8 cellular contexts compared by ENCODE assay signal in the genomic region with DNA sequence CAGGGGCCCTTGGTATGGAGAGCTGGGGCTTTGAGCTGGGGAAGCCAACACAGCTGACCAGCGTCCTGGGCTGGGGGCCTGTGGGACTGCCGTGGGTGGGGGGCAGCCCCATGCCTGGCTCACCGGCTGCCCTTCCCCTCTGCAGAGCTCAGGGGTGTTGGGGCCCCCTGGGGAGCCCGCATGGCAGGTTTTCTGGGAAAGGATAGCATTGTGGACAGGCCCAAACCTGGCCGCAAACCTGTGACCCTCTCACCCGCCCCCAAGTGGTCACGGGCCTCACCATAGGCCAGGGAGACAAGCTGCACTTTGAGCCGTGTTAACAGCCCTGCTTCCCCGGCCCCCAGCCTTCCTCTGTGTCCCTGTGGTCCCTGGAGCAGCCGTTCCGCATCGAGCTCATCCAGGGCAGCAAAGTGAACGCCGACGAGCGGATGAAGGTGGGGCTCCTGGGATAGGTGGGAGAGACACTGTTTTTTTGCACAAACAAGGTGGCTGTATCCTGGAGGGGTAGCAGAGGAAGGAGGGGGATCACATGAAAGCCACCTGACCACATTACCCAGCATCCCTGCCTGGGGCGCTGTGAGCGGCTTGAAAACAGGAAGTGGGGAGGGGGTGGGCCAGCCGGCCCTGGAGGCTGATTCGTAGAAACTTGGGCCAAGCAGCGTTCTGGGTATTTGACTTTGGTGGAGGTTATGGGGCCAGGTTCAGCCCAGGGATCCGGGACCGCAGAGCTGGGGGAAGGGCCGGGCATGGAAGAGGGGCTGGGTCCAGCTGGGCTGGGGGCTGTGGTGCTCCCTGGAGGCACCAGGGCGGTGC.
DNase-seq lines count a peak whose midpoint lies in the region; ATAC-seq, FAIRE-seq and TF ChIP-seq lines count a peak whose summit lies in the region.

No MANE protein-coding gene starts in this region.

- H4K20me1 ChIP-seq in endothelial cell of umbilical vein (replicated peaks; ENCODE audit: control insufficient read depth, extremely low read depth, insufficient read depth, low read length): no peaks in the 10 kb centered on the region

- WGBS in HUES64: 77% methylated on average over 25 of the region's 25 CpGs
- WGBS in ovary, 3 donors: 25 to 37% (median 33%) methylated on average over 24 to 25 of the region's 25 CpGs
- 33 to 45% methylated on average over 19 to 21 of the region's 25 CpGs for WGBS in thyroid gland, 2 donors

- peak overlapping the region; percentile 46 for H3K27ac ChIP-seq in HUES64 (ENCODE audit: low read depth, low read length)
- no peak overlapping the region for H3K27ac ChIP-seq in endothelial cell of umbilical vein (ENCODE audit: insufficient read depth, low read depth, low read length)
- peak overlapping the region; percentile 79 to 88 for H3K27ac ChIP-seq in ovary
- H3K27ac ChIP-seq in thyroid gland: peak overlapping the region in 1 of 3 donors; percentile 12

- CTCF ChIA-PET in endothelial cell of umbilical vein (lab: Charles Lee): interaction anchor here (1.3 to 3.2 kb wide), 3 partner anchors 8 to 102 kb away, joined by 3 to 10 read pairs (median 3); no protein-coding TSS in a partner anchor

- ATAC-seq in HG02763 (IDR thresholded peaks at IDR 0.05; ENCODE audit: unreplicated experiment): no peak

- H3K27me3 ChIP-seq in HUES64 (ENCODE audit: insufficient read depth, low read length) (no peaks in the 10 kb centered on the region), endothelial cell of umbilical vein (ENCODE audit: control insufficient read depth in 2 of 2, insufficient read depth in 2 of 2, low read length in 2 of 2) (no peaks in the 10 kb centered on the region), ovary (no peaks in the 10 kb centered on the region), thyroid gland (no peaks in the 10 kb centered on the region)

- no peak for TF ChIP-seq EP300 in ovary (IDR thresholded peaks at IDR 0.05)

- FAIRE-seq in endothelial cell of umbilical vein (lab: Jason Lieb, UNC): no peak

- no peak overlapping the region; the same call in 1 of the 2 replicates for H3K9ac ChIP-seq in HUES64 (ENCODE audit: low read depth, low read length)
- H3K9ac ChIP-seq in endothelial cell of umbilical vein (replicated peaks; ENCODE audit: extremely low read depth, insufficient read depth, low read length): no peak overlapping the region

- no peaks in the 10 kb centered on the region for H3K9me1 ChIP-seq in endothelial cell of umbilical vein (replicated peaks; ENCODE audit: control insufficient read depth, extremely low read depth, insufficient read depth, low read length)

- TF ChIP-seq POLR2A in GM19193 (IDR thresholded peaks at IDR 0.05; ENCODE audit: extremely low read depth, insufficient read depth, insufficient read length): peak; percentile 32
- no peak for TF ChIP-seq POLR2A in endothelial cell of umbilical vein (IDR thresholded peaks at IDR 0.05; ENCODE audit: low read depth, low read length)
- no peak for TF ChIP-seq POLR2A in ovary (IDR thresholded peaks at IDR 0.05)
- TF ChIP-seq POLR2A in thyroid gland (IDR thresholded peaks at IDR 0.05): no peak

- H3K4me2 ChIP-seq in endothelial cell of umbilical vein (ENCODE audit: insufficient read depth, low read length): no peak overlapping the region

- dilution Hi-C loops in endothelial cell of umbilical vein (cut with MboI; ENCODE audit: extremely low pct_ligation_motif_present, low sequenced_read_pairs): no loop called here

- intact Hi-C loops in endothelial cell of umbilical vein (cut with micrococcal nuclease): no loop called here
- intact Hi-C loops in ovary (cut with DNase I): no loop called here
- intact Hi-C loops in thyroid gland (cut with DNase I): loop anchor here (5.0 kb wide), 1 partner anchor 90 kb away; no protein-coding TSS in a partner anchor

- H3K36me3 ChIP-seq in HUES64 (ENCODE audit: insufficient read depth, low read length) (peaks cover 2% of the 10 kb centered on the region; the same call in 1 of the 2 replicates), endothelial cell of umbilical vein (ENCODE audit: control insufficient read depth in 2 of 2, extremely low read depth in 1 of 2, insufficient read depth in 2 of 2, low read length in 2 of 2) (no peaks in the 10 kb centered on the region), ovary (no peaks in the 10 kb centered on the region), thyroid gland (peaks cover 4 to 14% of the 10 kb centered on the region in 2 donors)

- no peak overlapping the region for H3K4me3 ChIP-seq in HUES64 (ENCODE audit: low read length)
- H3K4me3 ChIP-seq in endothelial cell of umbilical vein (replicated peaks in 1 of 3; ENCODE audit: insufficient read depth in 1 of 3, low read depth in 1 of 3, low read length in 3 of 3): no peak overlapping the region
- peak overlapping the region; percentile 29 for H3K4me3 ChIP-seq in ovary
- no peak overlapping the region for H3K4me3 ChIP-seq in thyroid gland (replicated peaks in 1 of 3)

- H3K4me1 ChIP-seq in HUES64 (ENCODE audit: insufficient read depth, low read length) (peaks cover 26% of the 10 kb centered on the region), endothelial cell of umbilical vein (ENCODE audit: control insufficient read depth, extremely low read depth, insufficient read depth, low read length) (no peaks in the 10 kb centered on the region), ovary (ENCODE audit: insufficient read depth) (peaks cover 10% of the 10 kb centered on the region), thyroid gland (no peaks in the 10 kb centered on the region)

- peak; percentile 83 to 88 for DNase-seq in activated CD4-positive, alpha-beta T cell treated with anti-CD3 and anti-CD28 coated beads, Interleukin-2, amount 50 U/mL, for 48 hours
- DNase-seq in endothelial cell of umbilical vein (ENCODE audit: low read depth, low spot score): peak; percentile 58
- peak; percentile 76 to 83 (median 79) for DNase-seq in ovary
- DNase-seq in thyroid gland: peak; percentile 54 to 56
- DNase-seq in GOT3 (lab: John Stamatoyannopoulos, UW): no peak

- H3K9me3 ChIP-seq in HUES64 (ENCODE audit: insufficient read depth, low read depth, low read length) (no peaks in the 10 kb centered on the region), endothelial cell of umbilical vein (replicated peaks; ENCODE audit: control insufficient read depth, insufficient read depth, low read length) (no peaks in the 10 kb centered on the region), ovary (no peaks in the 10 kb centered on the region), thyroid gland (no peaks in the 10 kb centered on the region)

- H3K79me2 ChIP-seq in endothelial cell of umbilical vein (ENCODE audit: control insufficient read depth, insufficient read depth, low read length): no peaks in the 10 kb centered on the region

- no TSS peak for BruUV-seq in endothelial cell of umbilical vein (replicated peaks; lab: Mats Ljungman, UMichigan)

- TF ChIP-seq CTCF in endothelial cell of umbilical vein (IDR thresholded peaks at IDR 0.05; ENCODE audit: extremely low read depth in 1 of 2, insufficient read depth in 1 of 2, low read depth in 1 of 2, low read length in 2 of 2): no peak
- no peak for TF ChIP-seq CTCF in ovary (IDR thresholded peaks at IDR 0.05)
- TF ChIP-seq CTCF in thyroid gland (IDR thresholded peaks at IDR 0.05): no peak

- POLR2A ChIA-PET in endothelial cell of umbilical vein (lab: Charles Lee): no interaction called here

- peak overlapping the region; percentile 50 for H2AFZ ChIP-seq in endothelial cell of umbilical vein (ENCODE audit: low read depth, low read length)

TF ChIP-seq in endothelial cell of umbilical vein, 7 proteins besides CTCF, POLR2A, EP300 and RAD21:
- no peak for TF ChIP-seq GATA2 (IDR thresholded peaks at IDR 0.05; ENCODE audit: insufficient read depth, insufficient read length, low read depth, low read length)
- no peak for TF ChIP-seq POLR2AphosphoS5 (IDR thresholded peaks at IDR 0.05; ENCODE audit: insufficient read depth, low read depth, low read length)
